In the genomic region with DNA sequence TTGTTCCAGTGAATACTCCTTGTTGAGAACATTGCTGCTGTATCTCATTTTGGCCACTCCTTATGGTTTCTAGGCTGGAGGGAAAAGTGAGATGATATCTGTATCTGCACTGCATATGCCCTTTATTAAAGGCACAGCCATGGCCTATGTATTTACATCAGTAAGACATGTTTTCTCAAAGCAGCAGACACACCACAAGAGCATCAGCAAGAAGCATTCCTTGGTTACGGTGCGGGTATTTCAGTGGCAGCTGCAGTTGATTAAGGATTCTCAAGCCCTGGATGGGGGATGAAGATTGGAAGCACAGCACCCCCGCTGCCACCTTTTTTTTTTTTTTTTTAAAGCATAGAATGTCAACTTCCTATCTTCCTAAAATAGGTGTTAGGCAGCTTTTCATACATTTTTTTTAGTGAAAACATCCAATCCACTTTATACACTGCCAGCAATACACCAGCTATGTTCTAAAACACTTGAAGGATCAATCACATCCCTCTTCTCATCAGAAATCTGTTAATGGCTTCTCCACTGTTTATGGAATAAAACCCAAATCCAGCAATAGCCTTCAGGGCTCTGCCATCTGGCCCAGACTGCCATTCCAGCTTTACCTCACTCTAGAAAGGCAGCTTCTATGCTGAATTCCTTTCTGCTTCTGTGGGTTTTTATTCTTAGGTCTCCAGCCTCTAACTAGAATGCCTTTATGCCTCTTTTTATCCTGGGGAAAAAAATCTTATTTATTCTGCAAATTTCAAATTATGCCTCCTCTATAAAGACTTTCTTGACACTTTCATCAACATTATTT, we compare ENCODE assay signal across 23 cellular contexts.
"Had no signal": no experiment of that assay in that cellular context is flagged by ENCODE, and none has a peak within 500 bp of the region (broad histone marks: within the 10 kb centered on the region; RNA-seq: fewer than 3 reads in every experiment).

No MANE protein-coding gene starts in this region.

- H3K27ac Mint-ChIP-seq: activated CD4-positive, alpha-beta T cell treated with anti-CD3 and anti-CD28 coated beads for 36 hours; activated CD8-positive, alpha-beta memory T cell treated with anti-CD3 and anti-CD28 coated beads, Interleukin-2, amount 10 ng/mL, durations not matched to agents 7 days and 5 days; activated CD8-positive, alpha-beta T cell treated with anti-CD3 and anti-CD28 coated beads, Interleukin-2, amount 10 ng/mL, durations not matched to agents 7 days and 5 days; activated naive CD4-positive, alpha-beta T cell treated with anti-CD3 and anti-CD28 coated beads, Interleukin-2, amount 50 U/mL, for 72 hours; activated T-helper 2 cell treated with anti-CD3 and anti-CD28 coated beads, Interferon-gamma antibody, Interleukin-2, Interleukin-4, amounts not matched to agents 10 μg/mL and 5 μg/mL and 100 μg/mL, durations not matched to agents 14 hours and 24 hours and 36 hours; naive B cell; progenitor cell of endocrine pancreas had no signal

- H3K4me1 Mint-ChIP-seq: activated CD4-positive, alpha-beta T cell treated with anti-CD3 and anti-CD28 coated beads for 36 hours had no signal

- DNase-seq: activated CD4-positive, alpha-beta T cell treated with anti-CD3 and anti-CD28 coated beads for 36 hours; activated CD4-positive, CD25-positive, alpha-beta regulatory T cell; activated CD8-positive, alpha-beta memory T cell treated with anti-CD3 and anti-CD28 coated beads, Interleukin-2, amount 10 ng/mL, durations not matched to agents 7 days and 5 days; activated CD8-positive, alpha-beta T cell treated with anti-CD3 and anti-CD28 coated beads, Interleukin-2, amount 10 ng/mL, durations not matched to agents 7 days and 5 days; activated naive CD4-positive, alpha-beta T cell; activated T-cell treated with anti-CD3 and anti-CD28 coated beads, Interleukin-2, amount 50 U/mL, for 48 hours; colonic mucosa; effector memory CD4-positive, alpha-beta T cell; gastrocnemius medialis; hippocampal formation; left cardiac atrium; left ventricle myocardium superior; mucosa of descending colon; naive B cell; ovary; right lobe of liver; stimulated activated CD4-positive, alpha-beta T cell treated with anti-CD3 and anti-CD28 coated beads, Interleukin-12 subunit alpha, Interleukin-12 subunit beta, amount 100 ng/mL, for 4 hours; stimulated activated CD4-positive, alpha-beta T cell treated with anti-CD3 and anti-CD28 coated beads, Interleukin-4, amount 100 ng/mL, for 1 hour; stimulated activated naive CD8-positive, alpha-beta T cell treated with anti-CD3 and anti-CD28 coated beads, Interleukin-15, Interleukin-2, amounts not matched to agents 100 U/mL and 50 U/mL, for 24 hours; trophoblast cell had no signal

- H3K27me3 Mint-ChIP-seq: activated CD4-positive, alpha-beta T cell treated with anti-CD3 and anti-CD28 coated beads for 36 hours; progenitor cell of endocrine pancreas had no signal

- H3K4me3 Mint-ChIP-seq: activated CD4-positive, alpha-beta T cell treated with anti-CD3 and anti-CD28 coated beads for 36 hours; activated CD8-positive, alpha-beta memory T cell treated with anti-CD3 and anti-CD28 coated beads, Interleukin-2, amount 10 ng/mL, durations not matched to agents 7 days and 5 days; activated CD8-positive, alpha-beta T cell treated with anti-CD3 and anti-CD28 coated beads, Interleukin-2, amount 10 ng/mL, durations not matched to agents 7 days and 5 days; naive B cell had no signal

- H3K9me3 Mint-ChIP-seq: activated naive CD4-positive, alpha-beta T cell treated with anti-CD3 and anti-CD28 coated beads, Interleukin-2, amount 50 U/mL, for 72 hours; activated T-helper 2 cell treated with anti-CD3 and anti-CD28 coated beads, Interferon-gamma antibody, Interleukin-2, Interleukin-4, amounts not matched to agents 10 μg/mL and 5 μg/mL and 100 μg/mL, durations not matched to agents 14 hours and 24 hours and 36 hours; naive B cell had no signal

- H3K36me3 Mint-ChIP-seq: activated CD8-positive, alpha-beta memory T cell treated with anti-CD3 and anti-CD28 coated beads, Interleukin-2, amount 10 ng/mL, durations not matched to agents 7 days and 5 days; activated naive CD4-positive, alpha-beta T cell treated with anti-CD3 and anti-CD28 coated beads, Interleukin-2, amount 50 U/mL, for 72 hours; naive B cell had no signal
